Comparison of ENCODE assay signal across 25 cellular contexts in the genomic region with DNA sequence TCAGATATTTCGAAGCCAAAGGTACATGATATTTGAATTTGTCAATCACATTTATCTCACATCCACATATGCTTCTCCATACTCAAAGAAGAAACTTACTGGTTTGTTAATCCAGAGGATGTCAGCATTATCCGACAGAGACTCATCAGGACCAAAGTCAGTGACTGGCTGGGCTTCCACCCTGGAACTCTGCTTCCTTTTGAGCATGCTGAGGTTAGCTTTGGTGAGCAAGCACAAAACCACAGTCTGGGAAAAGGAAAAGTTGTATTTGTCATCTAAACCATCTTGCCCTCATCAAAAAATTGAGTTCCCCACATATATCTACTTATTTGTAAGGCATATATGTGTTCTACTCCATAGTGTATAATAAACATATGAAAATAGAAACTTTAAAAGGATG. TPM values are rescaled to one million over a fixed set of nuclear protein-coding genes. Genes with fewer than 3 reads are reported as not detected.
DNase-seq lines count a peak whose midpoint lies in the region; ATAC-seq, FAIRE-seq and TF ChIP-seq lines count a peak whose summit lies in the region.
"Had no signal": no experiment of that assay in that cellular context is flagged by ENCODE, and none has a peak within 500 bp of the region (broad histone marks: within the 10 kb centered on the region; RNA-seq: fewer than 3 reads in every experiment).

No MANE protein-coding gene starts in this region.

- H4K91ac ChIP-seq in IMR-90 (ENCODE audit: insufficient read depth, low read depth, low read length): peak overlapping the region; percentile 51; the same call in 1 of the 2 replicates

- peak overlapping the region; percentile 39; the same call in 2 of the 3 replicates for H2BK15ac ChIP-seq in IMR-90 (ENCODE audit: low read depth, low read length)

- peak overlapping the region; percentile 6 to 74; a peak in 1 of 4 replicates for H4K8ac ChIP-seq in IMR-90 (ENCODE audit: low read depth in 2 of 2, low read length in 2 of 2)

- no peaks in the 10 kb centered on the region for H4K20me1 ChIP-seq in IMR-90 (ENCODE audit: insufficient read depth, low read length)
- H4K20me1 ChIP-seq in keratinocyte (ENCODE audit: control insufficient read depth, extremely low read depth, insufficient read depth, low read length): no peaks in the 10 kb centered on the region

- peak; percentile 30 for DNase-seq in A172 (ENCODE audit: low spot score)
- peak; percentile 84 for DNase-seq in IMR-90
- peak; percentile 85 for DNase-seq in brain microvascular endothelial cell
- DNase-seq in keratinocyte (ENCODE audit: low read depth, low spot score): no peak
- no peak for DNase-seq in right cardiac atrium
- DNase-seq in thyroid gland: no peak
- DNase-seq in activated CD4-positive, CD25-positive, alpha-beta regulatory T cell (lab: John Stamatoyannopoulos, UW): no peak
- DNase-seq: 8988T, activated B cell treated with CpG ODN at 0.5 μM for 24 hours, amygdala, DMS53, H7, head of caudate nucleus, NCI-H1694, NCI-H345, SIG-M5, T-helper 17 cell had no signal

- H3K9ac ChIP-seq in IMR-90 (ENCODE audit: low read depth, low read length) (no peak overlapping the region), keratinocyte (ENCODE audit: control insufficient read depth, extremely low read depth, insufficient read depth, low read length) (no peak overlapping the region)

- no peak overlapping the region for H3K27ac ChIP-seq in IMR-90 (ENCODE audit: insufficient read depth, low read length)
- H3K27ac ChIP-seq in brain microvascular endothelial cell: peak overlapping the region; percentile 58
- no peak overlapping the region for H3K27ac ChIP-seq in keratinocyte (ENCODE audit: control insufficient read depth, insufficient read depth, low read length)
- H3K27ac ChIP-seq in right cardiac atrium (ENCODE audit: low read length): no peak overlapping the region
- H3K27ac ChIP-seq in thyroid gland: no peak overlapping the region
- H3K27ac ChIP-seq: tibial nerve had no signal

- no peak overlapping the region for H4K5ac ChIP-seq in IMR-90 (ENCODE audit: low read depth, low read length)

- BruUV-seq in IMR-90 (replicated peaks; lab: Mats Ljungman, UMichigan): no TSS peak

- peak overlapping the region; percentile 85 for H2BK5ac ChIP-seq in IMR-90 (ENCODE audit: low read depth, low read length, poor library complexity, severe bottlenecking)

- H3K4me2 ChIP-seq in IMR-90 (ENCODE audit: low read depth, low read length) (no peak overlapping the region), keratinocyte (ENCODE audit: control insufficient read depth, extremely low read depth, insufficient read depth, low read depth, low read length) (no peak overlapping the region)

- ATAC-seq in IMR-90 (ENCODE audit: low read depth): peak; percentile 39
- no peak for ATAC-seq in right cardiac atrium
- ATAC-seq in HG02642 (IDR thresholded peaks at IDR 0.05; ENCODE audit: poor library complexity, unreplicated experiment): no peak
- ATAC-seq: natural killer cell treated with Interleukin-12 subunit alpha and Interleukin-12 subunit beta and Interleukin-15 and Interleukin-18, amount 100 ng/mL, for 72 hours; T-helper 17 cell had no signal

- POLR2A ChIA-PET in IMR-90 (lab: Charles Lee; ENCODE audit: unreplicated experiment): no interaction called here

- no peaks in the 10 kb centered on the region for H3K9me3 ChIP-seq in IMR-90 (ENCODE audit: control insufficient read depth, insufficient read depth, low read length)
- no peaks in the 10 kb centered on the region for H3K9me3 ChIP-seq in keratinocyte (ENCODE audit: control insufficient read depth, low read depth, low read length)
- H3K9me3 ChIP-seq in right cardiac atrium (ENCODE audit: control insufficient read depth, low read length): no peaks in the 10 kb centered on the region
- H3K9me3 ChIP-seq in thyroid gland: no peaks in the 10 kb centered on the region
- H3K9me3 ChIP-seq: tibial nerve had no signal

- H2AK9ac ChIP-seq in IMR-90 (replicated peaks; ENCODE audit: low read depth, low read length, poor library complexity): no peak overlapping the region

- no peaks in the 10 kb centered on the region; a peak in 1 of 4 replicates for H3K79me1 ChIP-seq in IMR-90 (ENCODE audit: low read depth in 1 of 2, low read length in 2 of 2)

- H3K79me2 ChIP-seq in keratinocyte (ENCODE audit: control insufficient read depth, insufficient read depth, low read length): no peaks in the 10 kb centered on the region

- H3K56ac ChIP-seq in IMR-90 (ENCODE audit: extremely low read depth, insufficient read depth, low read length): no peak overlapping the region

- no peak overlapping the region for H3K23ac ChIP-seq in IMR-90 (ENCODE audit: low read depth, low read length)

- in situ Hi-C loops in IMR-90 (cut with MboI; ENCODE audit: low sequenced_read_pairs) (no loop called here), brain microvascular endothelial cell (cut with HindIII; ENCODE audit: low pct_ligation_motif_present, low sequenced_read_pairs) (no loop called here)

- CTCF ChIA-PET in IMR-90 (lab: Yijun Ruan, JAX): interaction anchor here (1.1 kb wide), 1 partner anchor 243 kb away, joined by 3 read pairs; no protein-coding TSS in a partner anchor

- no peak; the same call in 1 of the 2 replicates for TF ChIP-seq RAD21 in IMR-90 (IDR thresholded peaks at IDR 0.05; ENCODE audit: low read length)

- H3K4me1 ChIP-seq in IMR-90 (ENCODE audit: control insufficient read depth, insufficient read depth, low read length): peaks cover 12% of the 10 kb centered on the region
- peaks cover 12% of the 10 kb centered on the region for H3K4me1 ChIP-seq in keratinocyte (ENCODE audit: control insufficient read depth, extremely low read depth, insufficient read depth, low read length)
- H3K4me1 ChIP-seq in right cardiac atrium (ENCODE audit: control insufficient read depth, insufficient read depth, low read length): no peaks in the 10 kb centered on the region
- H3K4me1 ChIP-seq in thyroid gland: no peaks in the 10 kb centered on the region
- H3K4me1 ChIP-seq: tibial nerve had no signal

- peak overlapping the region; percentile 82 for H2BK120ac ChIP-seq in IMR-90 (ENCODE audit: low read depth, low read length)

- peak overlapping the region; percentile 60; the same call in 1 of the 2 replicates for H2AK5ac ChIP-seq in IMR-90 (ENCODE audit: low read depth, low read length)

- TF ChIP-seq CTCF in IMR-90 (conservative IDR thresholded peaks at IDR 0.05; ENCODE audit: low read depth, low read length) (no peak), brain microvascular endothelial cell (IDR thresholded peaks at IDR 0.05; ENCODE audit: low read depth, low read length, missing control alignments) (no peak), keratinocyte (optimal IDR thresholded peaks at IDR 0.05 in 1 of 3, IDR thresholded peaks at IDR 0.05 in 1 of 3, conservative IDR thresholded peaks at IDR 0.05 in 1 of 3; ENCODE audit: extremely low read depth in 1 of 3, insufficient read depth in 2 of 3, low read length in 3 of 3) (no peak), thyroid gland (IDR thresholded peaks at IDR 0.05) (no peak)

- no peak overlapping the region for H2AFZ ChIP-seq in IMR-90 (replicated peaks; ENCODE audit: low read length, poor library complexity)
- no peak overlapping the region for H2AFZ ChIP-seq in keratinocyte (ENCODE audit: control insufficient read depth, low read length)

- no peak overlapping the region; the same call in 1 of the 2 replicates for H3K18ac ChIP-seq in IMR-90 (ENCODE audit: low read depth, low read length)

- no CpG with 5 or more reads among the region's 2 CpGs for whole genome bisulfite sequencing in IMR-90 (ENCODE audit: extremely low coverage in 2 of 2, insufficient read length in 1 of 2), 2 experiments
- WGBS in right cardiac atrium: 72% methylated on average over 2 of the region's 2 CpGs
- 89 to 96% methylated on average over 2 of the region's 2 CpGs for WGBS in thyroid gland, 2 donors

- H3K9me1 ChIP-seq in IMR-90 (ENCODE audit: insufficient read depth, low read length): peaks cover 18% of the 10 kb centered on the region
- H3K9me1 ChIP-seq in keratinocyte (ENCODE audit: control insufficient read depth, extremely low read depth, insufficient read depth, low read length): no peaks in the 10 kb centered on the region

- dilution Hi-C loops in IMR-90 (cut with HindIII; ENCODE audit: low sequenced_read_pairs, unreplicated experiment) (no loop called here), keratinocyte (cut with MboI; ENCODE audit: extremely low pct_ligation_motif_present, low sequenced_read_pairs) (no loop called here)

- H3K14ac ChIP-seq in IMR-90 (replicated peaks; ENCODE audit: low read depth, low read length): peak overlapping the region; percentile 66; the same call in 1 of the 2 replicates

- H3K4me3 ChIP-seq in IMR-90 (ENCODE audit: insufficient read depth, low read depth, low read length) (no peak overlapping the region), brain microvascular endothelial cell (ENCODE audit: low read depth, low read length) (no peak overlapping the region), keratinocyte (ENCODE audit: control insufficient read depth in 2 of 3, extremely low read depth in 1 of 3, insufficient read depth in 2 of 3, low read depth in 1 of 3, low read length in 3 of 3) (no peak overlapping the region), right cardiac atrium (ENCODE audit: low read length) (no peak overlapping the region), thyroid gland (replicated peaks in 1 of 3) (no peak overlapping the region)
- H3K4me3 ChIP-seq: tibial nerve had no signal

- H3K27me3 ChIP-seq in IMR-90 (ENCODE audit: control insufficient read depth, insufficient read depth, low read length) (no peaks in the 10 kb centered on the region), brain microvascular endothelial cell (replicated peaks) (no peaks in the 10 kb centered on the region), keratinocyte (ENCODE audit: control insufficient read depth, extremely low read depth, insufficient read depth, low read length) (no peaks in the 10 kb centered on the region), right cardiac atrium (ENCODE audit: control insufficient read depth, insufficient read depth) (no peaks in the 10 kb centered on the region), thyroid gland (no peaks in the 10 kb centered on the region)
- H3K27me3 ChIP-seq: tibial nerve had no signal

- peak overlapping the region; percentile 67; the same call in 1 of the 2 replicates for H2BK20ac ChIP-seq in IMR-90 (ENCODE audit: low read depth, low read length)

- no peaks in the 10 kb centered on the region for H3K36me3 ChIP-seq in IMR-90 (ENCODE audit: control insufficient read depth, insufficient read depth, low read length)
- no peaks in the 10 kb centered on the region for H3K36me3 ChIP-seq in brain microvascular endothelial cell (replicated peaks)
- H3K36me3 ChIP-seq in keratinocyte (ENCODE audit: control insufficient read depth in 2 of 2, extremely low read depth in 1 of 2, insufficient read depth in 2 of 2, low read length in 2 of 2): no peaks in the 10 kb centered on the region
- H3K36me3 ChIP-seq in thyroid gland: no peaks in the 10 kb centered on the region
- H3K36me3 ChIP-seq: tibial nerve had no signal

- peak overlapping the region; percentile 78; the same call in 1 of the 2 replicates for H3K4ac ChIP-seq in IMR-90 (ENCODE audit: low read depth, low read length)

- intact Hi-C loops in IMR-90 (cut with micrococcal nuclease): loop anchor here (5.0 kb wide), 1 partner anchor 92 kb away; no protein-coding TSS in a partner anchor
- intact Hi-C loops in right cardiac atrium (cut with DNase I): no loop called here
- intact Hi-C loops in thyroid gland (cut with DNase I): no loop called here

- TF ChIP-seq POLR2A in IMR-90 (IDR thresholded peaks at IDR 0.05; ENCODE audit: low read depth, low read length) (no peak), thyroid gland (IDR thresholded peaks at IDR 0.05) (no peak)

- peak; percentile 81 for FAIRE-seq in keratinocyte (lab: Jason Lieb, UNC)
- FAIRE-seq: colon, HTR-8/SVneo had no signal

RNA-seq across cellular contexts. Expression of gene NALCN, which starts 17.4 kb away (rescaled TPM):
- total RNA-seq in A172 (2014; rRNA removed; shearing (Covaris generic)): 0.60 and 0.72 TPM in 2 replicates
- 4.8 and 5.6 TPM in 2 replicates for total RNA-seq in IMR-90 (2012; rRNA removed)
- 2.0 and 2.9 TPM in 2 replicates for polyA plus RNA-seq in IMR-90 (2012; rRNA removed)
- polyA plus RNA-seq in IMR-90 (2012; cell fraction: cytosol; rRNA removed): 0.99 and 1.1 TPM in 2 replicates
- polyA plus RNA-seq in IMR-90 (2012; cell fraction: nucleus; rRNA removed; ENCODE audit: low replicate concordance): 1.0 and 2.3 TPM in 2 replicates
- polyA plus RNA-seq in keratinocyte: 0.07 to 0.16 TPM (median 0.12 TPM) in 3 replicates
- polyA plus RNA-seq in keratinocyte (2011; ENCODE audit: low read depth): not detected
- 0.27 and 0.43 TPM in 2 replicates for polyA plus RNA-seq in keratinocyte (2011; cell fraction: cytosol; rRNA removed)
- 0.17 and 0.28 TPM in 2 replicates for polyA plus RNA-seq in keratinocyte (2011; cell fraction: nucleus; rRNA removed)
- 0.03 TPM in 1 of 2 replicates, not detected in the other for polyA plus RNA-seq in keratinocyte (2012; ENCODE audit: low replicate concordance)
- polyA minus RNA-seq in keratinocyte: 0.33 to 0.38 TPM in 2 of 3 replicates, not detected in the other
- polyA minus RNA-seq in keratinocyte (2011; cell fraction: cytosol; rRNA and poly(A)+ RNA removed): not detected
- polyA minus RNA-seq in keratinocyte (2011; cell fraction: nucleus; rRNA and poly(A)+ RNA removed): 0.11 and 1.3 TPM in 2 replicates
- 10 to 100 TPM; 12.8 to 17.0 (median 14.9) TPM for total RNA-seq in right cardiac atrium
- polyA plus RNA-seq in right cardiac atrium: 5.2 TPM
- 1 to 10 TPM; 2.3 to 6.4 (median 4.4) TPM for total RNA-seq in thyroid gland
- total RNA-seq: activated B cell treated with CpG ODN at 0.5 μM for 24 hours; activated CD8-positive, alpha-beta memory T cell treated with anti-CD3 and anti-CD28 coated beads for 36 hours; activated T-helper 2 cell treated with anti-CD3 and anti-CD28 coated beads, Interferon-gamma antibody, Interleukin-2, Interleukin-4, amounts not matched to agents 10 μg/mL and 5 μg/mL and 100 μg/mL, durations not matched to agents 14 hours and 24 hours and 36 hours; natural killer cell treated with Interleukin-12 subunit alpha and Interleukin-12 subunit beta and Interleukin-15 and Interleukin-18, amount 100 ng/mL, for 72 hours; T-helper 17 cell had no signal

RNA-seq across cellular contexts. Expression of gene ITGBL1, which starts 53.6 kb away (rescaled TPM):
- total RNA-seq in A172 (2014; rRNA removed; shearing (Covaris generic)): 38.7 and 55.3 TPM in 2 replicates
- total RNA-seq in IMR-90 (2012; rRNA removed): 22.2 and 46.7 TPM in 2 replicates
- 20.7 and 24.2 TPM in 2 replicates for polyA plus RNA-seq in IMR-90 (2012; rRNA removed)
- polyA plus RNA-seq in IMR-90 (2012; cell fraction: cytosol; rRNA removed): 10.7 and 13.4 TPM in 2 replicates
- polyA plus RNA-seq in IMR-90 (2012; cell fraction: nucleus; rRNA removed; ENCODE audit: low replicate concordance): 4.5 and 9.2 TPM in 2 replicates
- polyA plus RNA-seq in keratinocyte: 0.33 to 3.1 TPM (median 2.1 TPM) in 3 replicates
- 0.56 TPM for polyA plus RNA-seq in keratinocyte (2011; ENCODE audit: low read depth)
- 0.66 and 0.83 TPM in 2 replicates for polyA plus RNA-seq in keratinocyte (2011; cell fraction: cytosol; rRNA removed)
- polyA plus RNA-seq in keratinocyte (2011; cell fraction: nucleus; rRNA removed): 0.89 and 1.7 TPM in 2 replicates
- 0.20 and 2.8 TPM in 2 replicates for polyA plus RNA-seq in keratinocyte (2012; ENCODE audit: low replicate concordance)
- polyA minus RNA-seq in keratinocyte: 0.53 to 2.2 TPM (median 0.92 TPM) in 3 replicates
- polyA minus RNA-seq in keratinocyte (2011; cell fraction: cytosol; rRNA and poly(A)+ RNA removed): not detected
- polyA minus RNA-seq in keratinocyte (2011; cell fraction: nucleus; rRNA and poly(A)+ RNA removed): 2.2 and 2.7 TPM in 2 replicates
- total RNA-seq in right cardiac atrium: 10 to 100 TPM in 1 of 4 donors, 1 to 10 TPM in 3; 6.9 to 11.2 (median 7.6) TPM
- 5.8 TPM for polyA plus RNA-seq in right cardiac atrium
- 10 to 100 TPM in 1 of 4 donors, 1 to 10 TPM in 3; 3.4 to 20.6 (median 4.5) TPM for total RNA-seq in thyroid gland
- total RNA-seq: activated B cell treated with CpG ODN at 0.5 μM for 24 hours; activated CD8-positive, alpha-beta memory T cell treated with anti-CD3 and anti-CD28 coated beads for 36 hours; activated T-helper 2 cell treated with anti-CD3 and anti-CD28 coated beads, Interferon-gamma antibody, Interleukin-2, Interleukin-4, amounts not matched to agents 10 μg/mL and 5 μg/mL and 100 μg/mL, durations not matched to agents 14 hours and 24 hours and 36 hours; natural killer cell treated with Interleukin-12 subunit alpha and Interleukin-12 subunit beta and Interleukin-15 and Interleukin-18, amount 100 ng/mL, for 72 hours; progenitor cell of endocrine pancreas; T-helper 17 cell had no signal

Comparison
In these comparisons a context has a peak if more than half of its experiments do, and no peak if none do; other contexts are left out.
1. DNase-seq: peak in A172 (single experiment), IMR-90 (single experiment) and brain microvascular endothelial cell (single experiment); none in keratinocyte (single experiment), right cardiac atrium (0 of 3), thyroid gland (0 of 2) and activated CD4-positive, CD25-positive, alpha-beta regulatory T cell (0 of 4).